8 cellular contexts compared by ENCODE assay signal in genomic region chr6:111873178-111874029, GRCh38. TPM values are rescaled to one million over a fixed set of nuclear protein-coding genes. Genes with fewer than 3 reads are reported as not detected.
DNase-seq lines count a peak whose midpoint lies in the region; ATAC-seq and TF ChIP-seq lines count a peak whose summit lies in the region.

Gene FYN (minus strand): TSS chr6:111873452. CDS start chr6:111720051, 153,401 bp downstream.

- H3K9me3 ChIP-seq in colonic mucosa, result no peaks in the 10 kb centered on the region

- intact Hi-C loops in colonic mucosa (cut with DNase I), result loop anchor here (10.0 kb wide), 1 partner anchor 159 kb away; no protein-coding TSS in a partner anchor
- intact Hi-C loops in left colon (cut with DNase I, micrococcal nuclease), result loop anchor here in 1 of 2 donors (5.0 kb wide), 1 partner anchor 124 kb away; no protein-coding TSS in a partner anchor

- TF ChIP-seq CTCF in colonic mucosa (IDR thresholded peaks at IDR 0.05), result no peak

- no peaks in the 10 kb centered on the region for H3K4me1 ChIP-seq in colonic mucosa

- peak; percentile 99 for ATAC-seq in HG03460 (IDR thresholded peaks at IDR 0.05; ENCODE audit: unreplicated experiment)
- peak; percentile 100 for ATAC-seq in left colon

- peak within 1 kb of the TSS; percentile 42 for H3K4me3 ChIP-seq in colonic mucosa

- DNase-seq in AML-193 (lab: John Stamatoyannopoulos, UW), result peak; percentile 97 to 98
- peak; percentile 98 for DNase-seq in GM19240 (ENCODE audit: insufficient read length, low spot score)
- DNase-seq in NCI-H526 (lab: John Stamatoyannopoulos, UW), result peak; percentile 94 to 99
- DNase-seq in activated CD4-positive, alpha-beta T cell treated with anti-CD3 and anti-CD28 coated beads for 48 hours, result peak; percentile 100
- peak; percentile 97 for DNase-seq in colonic mucosa
- DNase-seq in left colon, result peak; percentile 95 to 98
- peak; percentile 100 for DNase-seq in stimulated activated CD4-positive, alpha-beta T cell treated with anti-CD3 and anti-CD28 coated beads, Interleukin-1b, Interleukin-23, amount 100 ng/mL, for 48 hours

- H3K9ac ChIP-seq in colonic mucosa (ENCODE audit: low read depth in 2 of 2, low read length in 2 of 2), result peak within 1 kb of the TSS in 1 of 2 donors; percentile 75

- H3K27me3 ChIP-seq in colonic mucosa, result peaks cover 19% of the 10 kb centered on the region

- peak within 1 kb of the TSS; percentile 39 for H3K27ac ChIP-seq in colonic mucosa

- no peaks in the 10 kb centered on the region for H3K36me3 ChIP-seq in colonic mucosa

RNA-seq across cellular contexts. Expression of gene FYN, which starts in this region (rescaled TPM):
- 10 to 100 TPM; 11.3 to 21.5 TPM for total RNA-seq in colonic mucosa
- total RNA-seq in left colon, result 10 to 100 TPM; 16.0 to 23.8 TPM

Comparison
In these comparisons a context has a peak if more than half of its experiments do, and no peak if none do; other contexts are left out.
1. Peak in every context shown above with its lines: DNase-seq, ATAC-seq, H3K4me3 ChIP-seq and H3K27ac ChIP-seq.